ENCODE assay signal across 1 cellular context in the genomic region with DNA sequence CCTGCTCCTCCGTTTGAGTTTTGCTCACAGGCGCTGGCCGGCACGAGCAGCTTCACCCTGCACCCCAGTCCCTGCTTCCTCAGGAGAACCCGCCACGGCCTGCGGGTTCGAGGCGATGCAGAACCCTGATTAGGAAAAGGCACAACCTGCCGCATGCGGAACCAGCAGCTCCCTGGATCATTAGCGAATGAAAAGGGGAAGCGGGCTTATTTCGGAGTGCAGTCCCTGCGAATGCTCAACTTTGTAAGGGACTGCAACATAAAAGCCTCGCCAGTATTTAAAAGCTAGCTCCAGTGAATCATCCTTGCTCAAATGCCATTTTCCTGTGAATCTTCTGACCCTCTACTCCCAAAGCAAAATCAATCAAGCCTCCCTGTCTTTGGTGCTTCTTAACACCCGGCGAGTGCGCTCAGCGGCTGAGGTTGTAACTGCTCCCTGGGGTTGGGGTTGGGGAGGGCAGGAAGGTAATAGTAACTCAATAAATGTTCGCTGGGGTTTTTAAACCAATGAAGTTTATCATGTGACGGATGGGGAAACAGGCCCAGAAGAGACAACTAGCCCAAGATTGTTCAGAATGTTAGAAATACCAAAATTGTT.
TF ChIP-seq lines count a peak whose summit lies in the region.

No MANE protein-coding gene starts in this region.

TF ChIP-seq in K562, 482 proteins besides CTCF, POLR2A, EP300 and RAD21 (continued from another document):
- TF ChIP-seq ZZZ3 (IDR thresholded peaks at IDR 0.05) (no peak), RBM25 (IDR thresholded peaks at IDR 0.05; ENCODE audit: low read depth, low read length, severe bottlenecking) (no peak), WHSC1 (IDR thresholded peaks at IDR 0.05; ENCODE audit: low read length) (no peak), TARDBP (IDR thresholded peaks at IDR 0.05) (no peak), ZNF282 (CRISPR knock-in tag; IDR thresholded peaks at IDR 0.05) (no peak), ESRRA (IDR thresholded peaks at IDR 0.05; ENCODE audit: borderline replicate concordance, low read depth) (peak; percentile 47; the same call in 1 of the 2 replicates), PHB (CRISPR knock-in tag; IDR thresholded peaks at IDR 0.05) (no peak), IFI16 (CRISPR knock-in tag; IDR thresholded peaks at IDR 0.05) (no peak), ZBTB43 (CRISPR knock-in tag; IDR thresholded peaks at IDR 0.05) (no peak), ZFX (CRISPR knock-in tag; IDR thresholded peaks at IDR 0.05) (no peak; the same call in none of the 2 replicates), NFE2 (IDR thresholded peaks at IDR 0.05; ENCODE audit: low read depth) (no peak), ARID3B (CRISPR knock-in tag; IDR thresholded peaks at IDR 0.05; ENCODE audit: borderline replicate concordance) (no peak), ILK (tag; IDR thresholded peaks at IDR 0.05; ENCODE audit: borderline replicate concordance, low read depth) (no peak), RFX1 (IDR thresholded peaks at IDR 0.05) (no peak), PHTF2 (CRISPR knock-in tag; IDR thresholded peaks at IDR 0.05) (no peak), ZNF507 (tag; conservative IDR thresholded peaks at IDR 0.05) (no peak), MCM7 (IDR thresholded peaks at IDR 0.05) (no peak), ZSCAN29 (IDR thresholded peaks at IDR 0.05) (no peak), SAP30 (IDR thresholded peaks at IDR 0.05; ENCODE audit: borderline replicate concordance, insufficient read depth, low read depth, low read length, poor library complexity, severe bottlenecking) (no peak), NUFIP1 (IDR thresholded peaks at IDR 0.05; ENCODE audit: partially characterized antibody) (no peak), FOXP1 (CRISPR knock-in tag; IDR thresholded peaks at IDR 0.05) (no peak)
- TF ChIP-seq, protein P1, sequence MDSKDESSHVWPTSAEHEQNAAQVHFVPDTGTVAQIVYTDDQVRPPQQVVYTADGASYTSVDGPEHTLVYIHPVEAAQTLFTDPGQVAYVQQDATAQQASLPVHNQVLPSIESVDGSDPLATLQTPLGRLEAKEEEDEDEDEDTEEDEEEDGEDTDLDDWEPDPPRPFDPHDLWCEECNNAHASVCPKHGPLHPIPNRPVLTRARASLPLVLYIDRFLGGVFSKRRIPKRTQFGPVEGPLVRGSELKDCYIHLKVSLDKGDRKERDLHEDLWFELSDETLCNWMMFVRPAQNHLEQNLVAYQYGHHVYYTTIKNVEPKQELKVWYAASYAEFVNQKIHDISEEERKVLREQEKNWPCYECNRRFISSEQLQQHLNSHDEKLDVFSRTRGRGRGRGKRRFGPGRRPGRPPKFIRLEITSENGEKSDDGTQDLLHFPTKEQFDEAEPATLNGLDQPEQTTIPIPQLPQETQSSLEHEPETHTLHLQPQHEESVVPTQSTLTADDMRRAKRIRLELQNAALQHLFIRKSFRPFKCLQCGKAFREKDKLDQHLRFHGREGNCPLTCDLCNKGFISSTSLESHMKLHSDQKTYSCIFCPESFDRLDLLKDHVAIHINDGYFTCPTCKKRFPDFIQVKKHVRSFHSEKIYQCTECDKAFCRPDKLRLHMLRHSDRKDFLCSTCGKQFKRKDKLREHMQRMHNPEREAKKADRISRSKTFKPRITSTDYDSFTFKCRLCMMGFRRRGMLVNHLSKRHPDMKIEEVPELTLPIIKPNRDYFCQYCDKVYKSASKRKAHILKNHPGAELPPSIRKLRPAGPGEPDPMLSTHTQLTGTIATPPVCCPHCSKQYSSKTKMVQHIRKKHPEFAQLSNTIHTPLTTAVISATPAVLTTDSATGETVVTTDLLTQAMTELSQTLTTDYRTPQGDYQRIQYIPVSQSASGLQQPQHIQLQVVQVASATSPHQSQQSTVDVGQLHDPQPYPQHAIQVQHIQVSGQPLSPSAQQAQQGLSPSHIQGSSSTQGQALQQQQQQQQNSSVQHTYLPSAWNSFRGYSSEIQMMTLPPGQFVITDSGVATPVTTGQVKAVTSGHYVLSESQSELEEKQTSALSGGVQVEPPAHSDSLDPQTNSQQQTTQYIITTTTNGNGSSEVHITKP (IDR thresholded peaks at IDR 0.05; ENCODE audit: partially characterized antibody) = peak; percentile 48
- TF ChIP-seq, protein P2, sequence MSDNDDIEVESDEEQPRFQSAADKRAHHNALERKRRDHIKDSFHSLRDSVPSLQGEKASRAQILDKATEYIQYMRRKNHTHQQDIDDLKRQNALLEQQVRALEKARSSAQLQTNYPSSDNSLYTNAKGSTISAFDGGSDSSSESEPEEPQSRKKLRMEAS (CRISPR knock-in tag; IDR thresholded peaks at IDR 0.05) = peak; percentile 34; the same call in 1 of the 2 replicates
- TF ChIP-seq, protein P3, sequence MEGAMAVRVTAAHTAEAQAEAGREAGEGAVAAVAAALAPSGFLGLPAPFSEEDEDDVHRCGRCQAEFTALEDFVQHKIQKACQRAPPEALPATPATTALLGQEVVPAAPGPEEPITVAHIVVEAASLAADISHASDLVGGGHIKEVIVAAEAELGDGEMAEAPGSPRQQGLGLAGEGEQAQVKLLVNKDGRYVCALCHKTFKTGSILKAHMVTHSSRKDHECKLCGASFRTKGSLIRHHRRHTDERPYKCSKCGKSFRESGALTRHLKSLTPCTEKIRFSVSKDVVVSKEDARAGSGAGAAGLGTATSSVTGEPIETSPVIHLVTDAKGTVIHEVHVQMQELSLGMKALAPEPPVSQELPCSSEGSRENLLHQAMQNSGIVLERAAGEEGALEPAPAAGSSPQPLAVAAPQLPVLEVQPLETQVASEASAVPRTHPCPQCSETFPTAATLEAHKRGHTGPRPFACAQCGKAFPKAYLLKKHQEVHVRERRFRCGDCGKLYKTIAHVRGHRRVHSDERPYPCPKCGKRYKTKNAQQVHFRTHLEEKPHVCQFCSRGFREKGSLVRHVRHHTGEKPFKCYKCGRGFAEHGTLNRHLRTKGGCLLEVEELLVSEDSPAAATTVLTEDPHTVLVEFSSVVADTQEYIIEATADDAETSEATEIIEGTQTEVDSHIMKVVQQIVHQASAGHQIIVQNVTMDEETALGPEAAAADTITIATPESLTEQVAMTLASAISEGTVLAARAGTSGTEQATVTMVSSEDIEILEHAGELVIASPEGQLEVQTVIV (CRISPR knock-in tag; IDR thresholded peaks at IDR 0.05; ENCODE audit: borderline replicate concordance) = no peak
- TF ChIP-seq, protein P4, sequence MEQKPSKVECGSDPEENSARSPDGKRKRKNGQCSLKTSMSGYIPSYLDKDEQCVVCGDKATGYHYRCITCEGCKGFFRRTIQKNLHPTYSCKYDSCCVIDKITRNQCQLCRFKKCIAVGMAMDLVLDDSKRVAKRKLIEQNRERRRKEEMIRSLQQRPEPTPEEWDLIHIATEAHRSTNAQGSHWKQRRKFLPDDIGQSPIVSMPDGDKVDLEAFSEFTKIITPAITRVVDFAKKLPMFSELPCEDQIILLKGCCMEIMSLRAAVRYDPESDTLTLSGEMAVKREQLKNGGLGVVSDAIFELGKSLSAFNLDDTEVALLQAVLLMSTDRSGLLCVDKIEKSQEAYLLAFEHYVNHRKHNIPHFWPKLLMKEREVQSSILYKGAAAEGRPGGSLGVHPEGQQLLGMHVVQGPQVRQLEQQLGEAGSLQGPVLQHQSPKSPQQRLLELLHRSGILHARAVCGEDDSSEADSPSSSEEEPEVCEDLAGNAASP (IDR thresholded peaks at IDR 0.05) = no peak
- TF ChIP-seq, protein P5, sequence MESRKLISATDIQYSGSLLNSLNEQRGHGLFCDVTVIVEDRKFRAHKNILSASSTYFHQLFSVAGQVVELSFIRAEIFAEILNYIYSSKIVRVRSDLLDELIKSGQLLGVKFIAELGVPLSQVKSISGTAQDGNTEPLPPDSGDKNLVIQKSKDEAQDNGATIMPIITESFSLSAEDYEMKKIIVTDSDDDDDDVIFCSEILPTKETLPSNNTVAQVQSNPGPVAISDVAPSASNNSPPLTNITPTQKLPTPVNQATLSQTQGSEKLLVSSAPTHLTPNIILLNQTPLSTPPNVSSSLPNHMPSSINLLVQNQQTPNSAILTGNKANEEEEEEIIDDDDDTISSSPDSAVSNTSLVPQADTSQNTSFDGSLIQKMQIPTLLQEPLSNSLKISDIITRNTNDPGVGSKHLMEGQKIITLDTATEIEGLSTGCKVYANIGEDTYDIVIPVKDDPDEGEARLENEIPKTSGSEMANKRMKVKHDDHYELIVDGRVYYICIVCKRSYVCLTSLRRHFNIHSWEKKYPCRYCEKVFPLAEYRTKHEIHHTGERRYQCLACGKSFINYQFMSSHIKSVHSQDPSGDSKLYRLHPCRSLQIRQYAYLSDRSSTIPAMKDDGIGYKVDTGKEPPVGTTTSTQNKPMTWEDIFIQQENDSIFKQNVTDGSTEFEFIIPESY (CRISPR knock-in tag; IDR thresholded peaks at IDR 0.05) = peak; percentile 74
